Comparison of ENCODE assay signal across 20 cellular contexts in the genomic region with DNA sequence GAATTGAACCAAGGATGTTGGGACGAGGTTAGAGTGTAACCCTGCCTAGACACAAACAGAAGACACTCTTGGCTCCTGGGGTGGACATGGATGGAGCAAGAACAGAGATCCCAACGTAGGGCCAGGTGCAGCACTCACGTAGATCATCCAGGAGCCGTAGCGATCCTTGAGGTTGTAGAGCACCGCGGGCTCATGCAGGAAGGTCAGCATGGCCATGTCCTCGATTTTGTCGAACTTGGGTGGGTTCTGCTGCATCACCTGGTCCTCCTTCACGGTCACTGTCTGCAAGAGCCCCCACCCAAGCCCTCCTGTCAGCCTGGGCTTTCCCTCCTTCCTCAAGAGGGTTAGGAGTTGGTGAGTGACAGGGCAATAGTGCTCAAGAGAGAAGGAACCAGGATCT. TPM values are rescaled to one million over a fixed set of nuclear protein-coding genes. Genes with fewer than 3 reads are reported as not detected.
A peak's percentile ranks its signal among the peaks of the same experiment; 100 is the strongest.
DNase-seq lines count a peak whose midpoint lies in the region; ATAC-seq and TF ChIP-seq lines count a peak whose summit lies in the region.
"Had no signal": no experiment of that assay in that cellular context is flagged by ENCODE, and none has a peak within 500 bp of the region (broad histone marks: within the 10 kb centered on the region; RNA-seq: fewer than 3 reads in every experiment).

No MANE protein-coding gene starts in this region.

- CTCF ChIA-PET in activated CD8-positive, alpha-beta memory T cell treated with anti-CD3 and anti-CD28 coated beads, Interleukin-2, amount 10 ng/mL, durations not matched to agents 7 days and 5 days (lab: Charles Lee) = no interaction called here

- H3K4me3 Mint-ChIP-seq in activated CD8-positive, alpha-beta memory T cell treated with anti-CD3 and anti-CD28 coated beads, Interleukin-2, amount 10 ng/mL, durations not matched to agents 7 days and 5 days = no peak overlapping the region
- H3K4me3 Mint-ChIP-seq: B cell had no signal

- in situ Hi-C loops in gastrocnemius medialis (cut with MboI; ENCODE audit: low sequenced_read_pairs in 4 of 4) = no loop called here

- H3K4me3 ChIP-seq in Peyer's patch (no peak overlapping the region), gastrocnemius medialis (no peak overlapping the region)
- H3K4me3 ChIP-seq: HAP-1 had no signal

- ATAC-seq in gastrocnemius medialis (no peak), GM19035 (IDR thresholded peaks at IDR 0.05; ENCODE audit: unreplicated experiment) (no peak)
- no peak for ATAC-seq in activated CD8-positive, alpha-beta memory T cell treated with anti-CD3 and anti-CD28 coated beads, Interleukin-2, amount 10 ng/mL, durations not matched to agents 7 days and 5 days
- ATAC-seq: PC-3 had no signal

- TF ChIP-seq CTCF in Peyer's patch (IDR thresholded peaks at IDR 0.05) = no peak
- no peak for TF ChIP-seq CTCF in gastrocnemius medialis (IDR thresholded peaks at IDR 0.05 in 4 of 5, conservative IDR thresholded peaks at IDR 0.05 in 1 of 5)

- intact Hi-C loops in gastrocnemius medialis (cut with DNase I; ENCODE audit: low total_unique reads) = no loop called here

- H3K36me3 Mint-ChIP-seq in activated CD8-positive, alpha-beta memory T cell treated with anti-CD3 and anti-CD28 coated beads, Interleukin-2, amount 10 ng/mL, durations not matched to agents 7 days and 5 days = no peaks in the 10 kb centered on the region

- no peak overlapping the region for H3K27ac ChIP-seq in Peyer's patch
- H3K27ac ChIP-seq in gastrocnemius medialis = peak overlapping the region; percentile 83 to 89 (median 86)
- H3K27ac ChIP-seq: KMS-11 had no signal

- no peak overlapping the region for H3K27ac Mint-ChIP-seq in activated CD8-positive, alpha-beta memory T cell treated with anti-CD3 and anti-CD28 coated beads, Interleukin-2, amount 10 ng/mL, durations not matched to agents 7 days and 5 days
- H3K27ac Mint-ChIP-seq: B cell had no signal

- H3K4me1 ChIP-seq in Peyer's patch (no peaks in the 10 kb centered on the region), gastrocnemius medialis (peaks cover 34 to 53% of the 10 kb centered on the region in 2 donors)
- H3K4me1 ChIP-seq: HAP-1 had no signal

- H3K36me3 ChIP-seq in Peyer's patch (no peaks in the 10 kb centered on the region), gastrocnemius medialis (no peaks in the 10 kb centered on the region)
- H3K36me3 ChIP-seq: HAP-1 had no signal

- H3K9me3 Mint-ChIP-seq in activated CD8-positive, alpha-beta memory T cell treated with anti-CD3 and anti-CD28 coated beads, Interleukin-2, amount 10 ng/mL, durations not matched to agents 7 days and 5 days (ENCODE audit: low read depth) = no peaks in the 10 kb centered on the region

- H3K27me3 Mint-ChIP-seq in activated CD8-positive, alpha-beta memory T cell treated with anti-CD3 and anti-CD28 coated beads, Interleukin-2, amount 10 ng/mL, durations not matched to agents 7 days and 5 days = no peaks in the 10 kb centered on the region

- TF ChIP-seq POLR2A in Peyer's patch (IDR thresholded peaks at IDR 0.05) (no peak), gastrocnemius medialis (IDR thresholded peaks at IDR 0.05) (no peak)

- H3K9me3 ChIP-seq in Peyer's patch = no peaks in the 10 kb centered on the region
- H3K9me3 ChIP-seq in gastrocnemius medialis = no peaks in the 10 kb centered on the region
- H3K9me3 ChIP-seq: HAP-1 had no signal

- peaks cover 11% of the 10 kb centered on the region for H3K4me1 Mint-ChIP-seq in activated CD8-positive, alpha-beta memory T cell treated with anti-CD3 and anti-CD28 coated beads, Interleukin-2, amount 10 ng/mL, durations not matched to agents 7 days and 5 days
- H3K4me1 Mint-ChIP-seq: B cell had no signal

- H3K27me3 ChIP-seq in Peyer's patch (no peaks in the 10 kb centered on the region), gastrocnemius medialis (no peaks in the 10 kb centered on the region)

- peak; percentile 30 for DNase-seq in activated effector memory CD4-positive, alpha-beta T cell treated with anti-CD3 and anti-CD28 coated beads, Interleukin-2, amount 50 U/mL, for 16 hours
- no peak for DNase-seq in activated effector memory CD4-positive, alpha-beta T cell treated with Interleukin-2 at 50 U/mL for 16 hours
- DNase-seq in Peyer's patch (peak in 2 of 3 donors; percentile 23 to 31), mesenteric fat pad (ENCODE audit: low spot score) (peak; percentile 57), gastrocnemius medialis (peak in 1 of 2 donors; percentile 40), EL (no peak)
- DNase-seq in activated CD8-positive, alpha-beta memory T cell treated with anti-CD3 and anti-CD28 coated beads, Interleukin-2, amount 10 ng/mL, durations not matched to agents 7 days and 5 days = no peak
- DNase-seq: DMS 273 treated with DMSO at 0.1 percent for 48 hours, DND-41, NCI-H1417, NCI-H187, NCI-H226, NCI-H524 treated with DMSO at 0.1 percent for 48 hours, PC-3 had no signal

RNA-seq across cellular contexts. Expression of gene MYH7, which starts 2.5 kb away (rescaled TPM):
- total RNA-seq in Peyer's patch (under 1 TPM in 3 of 4 donors, not detected in 1; 0.18 to 0.40 (median 0.19) TPM), mesenteric fat pad (not detected), gastrocnemius medialis (1,000 to 10,000 TPM; 1,360 to 5,274 (median 3,359) TPM)
- under 1 TPM; 0.09 to 0.16 TPM for total RNA-seq in activated CD8-positive, alpha-beta memory T cell treated with anti-CD3 and anti-CD28 coated beads, Interleukin-2, amount 10 ng/mL, durations not matched to agents 7 days and 5 days
- total RNA-seq: A172, B cell, HT-29, PC-3 had no signal

RNA-seq across cellular contexts. Expression of gene MYH6, which starts 24.9 kb away (rescaled TPM):
- not detected for total RNA-seq in Peyer's patch
- total RNA-seq in mesenteric fat pad = not detected
- 1,000 to 10,000 TPM in 1 of 4 donors, 100 to 1,000 TPM in 1, 10 to 100 TPM in 2; 20.4 to 1,496 (median 303) TPM for total RNA-seq in gastrocnemius medialis
- total RNA-seq in activated CD8-positive, alpha-beta memory T cell treated with anti-CD3 and anti-CD28 coated beads, Interleukin-2, amount 10 ng/mL, durations not matched to agents 7 days and 5 days = 1 to 10 TPM in 1 of 2 experiments, under 1 TPM in 1; 0.23 to 1.0 TPM
- total RNA-seq: A172, B cell, HT-29, PC-3 had no signal

RNA-seq across cellular contexts. Expression of gene NGDN, which starts 36.6 kb away (rescaled TPM):
- total RNA-seq in Peyer's patch (10 to 100 TPM; 25.5 to 61.9 (median 35.4) TPM), mesenteric fat pad (29.7 TPM), gastrocnemius medialis (10 to 100 TPM; 27.9 to 41.9 (median 36.1) TPM)
- 10 to 100 TPM; 42.7 to 53.0 TPM for total RNA-seq in activated CD8-positive, alpha-beta memory T cell treated with anti-CD3 and anti-CD28 coated beads, Interleukin-2, amount 10 ng/mL, durations not matched to agents 7 days and 5 days

RNA-seq across cellular contexts. Expression of gene CMTM5, which starts 56.1 kb away (rescaled TPM):
- total RNA-seq in Peyer's patch (not detected), mesenteric fat pad (not detected), gastrocnemius medialis (1 to 10 TPM in 1 of 4 donors, not detected in 3; 1.7 TPM)
- total RNA-seq in activated CD8-positive, alpha-beta memory T cell treated with anti-CD3 and anti-CD28 coated beads, Interleukin-2, amount 10 ng/mL, durations not matched to agents 7 days and 5 days = not detected
- total RNA-seq: A172, B cell, HT-29, PC-3 had no signal

Comparison
In these comparisons a context has a peak if more than half of its experiments do, and no peak if none do; other contexts are left out.
1. DNase-seq: peak in activated effector memory CD4-positive, alpha-beta T cell treated with anti-CD3 and anti-CD28 coated beads, Interleukin-2, amount 50 U/mL, for 16 hours (single experiment), Peyer's patch (2 of 3) and mesenteric fat pad (single experiment); none in activated effector memory CD4-positive, alpha-beta T cell treated with Interleukin-2 at 50 U/mL for 16 hours (single experiment), activated CD8-positive, alpha-beta memory T cell treated with anti-CD3 and anti-CD28 coated beads, Interleukin-2, amount 10 ng/mL, durations not matched to agents 7 days and 5 days (single experiment) and EL (single experiment).
2. H3K27ac ChIP-seq: peak in gastrocnemius medialis (4 of 4); none in Peyer's patch (0 of 4).
3. RNA of gene MYH7, which starts 2.5 kb away (total RNA-seq): 1,360 to 5,274 TPM in gastrocnemius medialis; 0.18 to 0.40 TPM in Peyer's patch, 0.09 to 0.16 TPM in activated CD8-positive, alpha-beta memory T cell treated with anti-CD3 and anti-CD28 coated beads, Interleukin-2, amount 10 ng/mL, durations not matched to agents 7 days and 5 days and not detected in mesenteric fat pad (single experiment); every median in the first group is over 100 times any median in the second.
4. RNA of gene MYH6, which starts 24.9 kb away (total RNA-seq): 20.4 to 1,496 TPM in gastrocnemius medialis; 0.23 to 1.0 TPM in activated CD8-positive, alpha-beta memory T cell treated with anti-CD3 and anti-CD28 coated beads, Interleukin-2, amount 10 ng/mL, durations not matched to agents 7 days and 5 days, not detected in Peyer's patch and not detected in mesenteric fat pad (single experiment); every median in the first group is over 10 times any median in the second.